Comparison of ENCODE assay signal across 13 cellular contexts in genomic region chr3:109804697-109805096, GRCh38.
DNase-seq lines count a peak whose midpoint lies in the region; ATAC-seq and TF ChIP-seq lines count a peak whose summit lies in the region.
"Had no signal": no experiment of that assay in that cellular context is flagged by ENCODE, and none has a peak within 500 bp of the region (broad histone marks: within the 10 kb centered on the region; RNA-seq: fewer than 3 reads in every experiment).

No MANE protein-coding gene starts in this region.

- H3K36me3 ChIP-seq in mammary epithelial cell (ENCODE audit: insufficient read depth, low read length), result no peaks in the 10 kb centered on the region
- H3K36me3 ChIP-seq: prostate gland, upper lobe of left lung had no signal

- dilution Hi-C loops in mammary epithelial cell (cut with HindIII; ENCODE audit: low sequenced_read_pairs), result no loop called here

- intact Hi-C loops in activated naive CD4-positive, alpha-beta T cell treated with anti-CD3 and anti-CD28 coated beads for 36 hours (cut with micrococcal nuclease), result loop anchor here (5.0 to 10.0 kb wide), 7 partner anchors 488 to 1958 kb away; partner anchors contain the start of gene NECTIN3
- intact Hi-C loops in mammary epithelial cell (cut with micrococcal nuclease), result loop anchor here (5.0 to 10.0 kb wide), 2 partner anchors 272 to 1270 kb away; partner anchors contain the start of gene NECTIN3
- intact Hi-C loops in head of caudate nucleus (cut with DNase I), result no loop called here

- no peak for TF ChIP-seq CTCF in mammary epithelial cell (conservative IDR thresholded peaks at IDR 0.05 in 1 of 2, IDR thresholded peaks at IDR 0.05 in 1 of 2; ENCODE audit: extremely low read depth in 1 of 2, insufficient read depth in 1 of 2, low read depth in 1 of 2, low read length in 2 of 2)
- no peak for TF ChIP-seq CTCF in WTC11 (IDR thresholded peaks at IDR 0.05)

- in situ Hi-C loops in mammary epithelial cell (cut with MboI; ENCODE audit: low sequenced_read_pairs in 2 of 2), result no loop called here

- ATAC-seq in activated naive CD4-positive, alpha-beta T cell treated with anti-CD3 and anti-CD28 coated beads, Interleukin-2, amount 50 U/mL, for 72 hours, result peak; percentile 75 to 78
- peak; percentile 65 for ATAC-seq in HG03175 (IDR thresholded peaks at IDR 0.05; ENCODE audit: unreplicated experiment)
- peak; percentile 86 for ATAC-seq in stimulated activated naive CD8-positive, alpha-beta T cell treated with anti-CD3 and anti-CD28 coated beads, Interleukin-15, amount 100 ng/mL, for 72 hours
- ATAC-seq in WTC11, result no peak

- H2AFZ ChIP-seq in mammary epithelial cell (ENCODE audit: low read depth, low read length), result no peak overlapping the region

- no peaks in the 10 kb centered on the region for H4K20me1 ChIP-seq in mammary epithelial cell (ENCODE audit: insufficient read depth, low read length)

- H3K4me1 ChIP-seq in mammary epithelial cell (ENCODE audit: insufficient read depth, low read length), result peaks cover 27% of the 10 kb centered on the region
- H3K4me1 ChIP-seq: prostate gland, upper lobe of left lung had no signal

- H3K79me2 ChIP-seq in mammary epithelial cell (ENCODE audit: insufficient read depth, low read length), result no peaks in the 10 kb centered on the region

- H3K9ac ChIP-seq in mammary epithelial cell (ENCODE audit: insufficient read depth, low read length), result no peak overlapping the region

- H3K9me3 ChIP-seq in mammary epithelial cell (replicated peaks; ENCODE audit: insufficient read depth, low read length), result no peaks in the 10 kb centered on the region
- H3K9me3 ChIP-seq: prostate gland, upper lobe of left lung had no signal

- H3K4me1 Mint-ChIP-seq in activated naive CD4-positive, alpha-beta T cell treated with anti-CD3 and anti-CD28 coated beads for 36 hours (ENCODE audit: low read depth), result peaks cover 37% of the 10 kb centered on the region
- peaks cover 41% of the 10 kb centered on the region for H3K4me1 Mint-ChIP-seq in stimulated activated naive CD8-positive, alpha-beta T cell treated with anti-CD3 and anti-CD28 coated beads, Interleukin-15, amount 100 ng/mL, for 72 hours
- peaks cover 9% of the 10 kb centered on the region for H3K4me1 Mint-ChIP-seq in WTC11

- no TSS peak for BruUV-seq in mammary epithelial cell (replicated peaks; lab: Mats Ljungman, UMichigan)

- H3K36me3 Mint-ChIP-seq in activated naive CD4-positive, alpha-beta T cell treated with anti-CD3 and anti-CD28 coated beads, Interleukin-2, amount 50 U/mL, for 72 hours, result peaks cover 5 to 10% of the 10 kb centered on the region in 2 donors
- peaks cover 6% of the 10 kb centered on the region for H3K36me3 Mint-ChIP-seq in activated naive CD4-positive, alpha-beta T cell treated with anti-CD3 and anti-CD28 coated beads for 36 hours (ENCODE audit: low read depth)
- H3K36me3 Mint-ChIP-seq in WTC11, result no peaks in the 10 kb centered on the region

- no peak overlapping the region for H3K4me3 ChIP-seq in mammary epithelial cell (replicated peaks in 1 of 3; ENCODE audit: insufficient read depth in 1 of 3, low read depth in 2 of 3, low read length in 3 of 3)
- H3K4me3 ChIP-seq: prostate gland, upper lobe of left lung had no signal

- peaks cover 0 to 15% of the 10 kb centered on the region in 2 donors for H3K9me3 Mint-ChIP-seq in activated naive CD4-positive, alpha-beta T cell treated with anti-CD3 and anti-CD28 coated beads, Interleukin-2, amount 50 U/mL, for 72 hours
- peaks cover 10% of the 10 kb centered on the region for H3K9me3 Mint-ChIP-seq in activated naive CD4-positive, alpha-beta T cell treated with anti-CD3 and anti-CD28 coated beads for 36 hours
- H3K9me3 Mint-ChIP-seq in stimulated activated naive CD8-positive, alpha-beta T cell treated with anti-CD3 and anti-CD28 coated beads, Interleukin-15, amount 100 ng/mL, for 72 hours, result peaks cover 0 to 5% of the 10 kb centered on the region in 2 donors
- peaks cover 9% of the 10 kb centered on the region for H3K9me3 Mint-ChIP-seq in WTC11

- no peak overlapping the region for H3K4me2 ChIP-seq in mammary epithelial cell (ENCODE audit: insufficient read depth, low read depth, low read length)

- peak in 1 of 2 donors; percentile 3 for DNase-seq in activated naive CD4-positive, alpha-beta T cell treated with anti-CD3 and anti-CD28 coated beads, Interleukin-2, amount 50 U/mL, for 72 hours (ENCODE audit: low spot score in 2 of 2)
- no peak for DNase-seq in activated naive CD4-positive, alpha-beta T cell treated with anti-CD3 and anti-CD28 coated beads for 36 hours
- DNase-seq in mammary epithelial cell (peak; percentile 76), mucosa of gallbladder (ENCODE audit: low spot score) (no peak), head of caudate nucleus (no peak), WTC11 (ENCODE audit: low spot score) (no peak)
- peak; percentile 9 to 13 for DNase-seq in stimulated activated naive CD8-positive, alpha-beta T cell treated with anti-CD3 and anti-CD28 coated beads, Interleukin-15, amount 100 ng/mL, for 72 hours
- DNase-seq: activated CD8-positive, alpha-beta memory T cell treated with anti-CD3 and anti-CD28 coated beads, Interleukin-2, amount 50 U/mL, for 48 hours; NCI-H1930; NCI-H774; upper lobe of left lung had no signal

- peaks cover 2% of the 10 kb centered on the region for H3K27me3 ChIP-seq in mammary epithelial cell (ENCODE audit: insufficient read depth, low read length)
- H3K27me3 ChIP-seq: upper lobe of left lung had no signal

- POLR2A ChIA-PET in WTC11 (lab: Charles Lee), result no interaction called here

- H3K4me3 Mint-ChIP-seq in activated naive CD4-positive, alpha-beta T cell treated with anti-CD3 and anti-CD28 coated beads for 36 hours, result no peak overlapping the region
- H3K4me3 Mint-ChIP-seq in stimulated activated naive CD8-positive, alpha-beta T cell treated with anti-CD3 and anti-CD28 coated beads, Interleukin-15, amount 100 ng/mL, for 72 hours, result peak overlapping the region; percentile 22 to 43
- no peak overlapping the region for H3K4me3 Mint-ChIP-seq in WTC11

- CTCF ChIA-PET in activated naive CD4-positive, alpha-beta T cell treated with anti-CD3 and anti-CD28 coated beads for 36 hours (lab: Charles Lee), result no interaction called here
- CTCF ChIA-PET in mammary epithelial cell (lab: Charles Lee; ENCODE audit: low non-redundant PET), result no interaction called here
- CTCF ChIA-PET in WTC11 (lab: Charles Lee), result no interaction called here

- no peak overlapping the region for H3K27ac Mint-ChIP-seq in activated naive CD4-positive, alpha-beta T cell treated with anti-CD3 and anti-CD28 coated beads, Interleukin-2, amount 50 U/mL, for 72 hours
- H3K27ac Mint-ChIP-seq in activated naive CD4-positive, alpha-beta T cell treated with anti-CD3 and anti-CD28 coated beads for 36 hours, result no peak overlapping the region
- H3K27ac Mint-ChIP-seq in stimulated activated naive CD8-positive, alpha-beta T cell treated with anti-CD3 and anti-CD28 coated beads, Interleukin-15, amount 100 ng/mL, for 72 hours, result no peak overlapping the region
- H3K27ac Mint-ChIP-seq in WTC11, result no peak overlapping the region

- 32% methylated on average over 1 of the region's 1 CpG for WGBS in mammary epithelial cell (ENCODE audit: low coverage, missing lambda C conversion rate)

- peak overlapping the region; percentile 41 for H3K27ac ChIP-seq in mammary epithelial cell (ENCODE audit: insufficient read depth, low read depth, low read length)
- H3K27ac ChIP-seq: prostate gland, upper lobe of left lung had no signal

- no peaks in the 10 kb centered on the region for H3K27me3 Mint-ChIP-seq in activated naive CD4-positive, alpha-beta T cell treated with anti-CD3 and anti-CD28 coated beads for 36 hours (ENCODE audit: low read depth)
- H3K27me3 Mint-ChIP-seq in stimulated activated naive CD8-positive, alpha-beta T cell treated with anti-CD3 and anti-CD28 coated beads, Interleukin-15, amount 100 ng/mL, for 72 hours, result no peaks in the 10 kb centered on the region
- no peaks in the 10 kb centered on the region for H3K27me3 Mint-ChIP-seq in WTC11 (ENCODE audit: low read depth)

TF ChIP-seq in WTC11, 78 proteins besides CTCF, POLR2A, EP300 and RAD21 (continues in another document):
- TF ChIP-seq MXD4 (CRISPR knock-in tag; IDR thresholded peaks at IDR 0.05; ENCODE audit: borderline replicate concordance) (no peak), FOXP4 (CRISPR knock-in tag; IDR thresholded peaks at IDR 0.05) (no peak)

Comparison
In these comparisons a context has a peak if more than half of its experiments do, and no peak if none do; other contexts are left out.
1. DNase-seq: peak in mammary epithelial cell (single experiment) and stimulated activated naive CD8-positive, alpha-beta T cell treated with anti-CD3 and anti-CD28 coated beads, Interleukin-15, amount 100 ng/mL, for 72 hours (2 of 2); none in activated naive CD4-positive, alpha-beta T cell treated with anti-CD3 and anti-CD28 coated beads for 36 hours (single experiment), mucosa of gallbladder (single experiment), head of caudate nucleus (0 of 42) and WTC11 (single experiment).
2. H3K4me3 Mint-ChIP-seq: peak in stimulated activated naive CD8-positive, alpha-beta T cell treated with anti-CD3 and anti-CD28 coated beads, Interleukin-15, amount 100 ng/mL, for 72 hours (2 of 2); none in activated naive CD4-positive, alpha-beta T cell treated with anti-CD3 and anti-CD28 coated beads for 36 hours (single experiment) and WTC11 (single experiment).